9 cellular contexts compared by ENCODE assay signal in genomic region chr13:58587183-58587582, GRCh38.
DNase-seq lines count a peak whose midpoint lies in the region; ATAC-seq and TF ChIP-seq lines count a peak whose summit lies in the region.
"Had no signal": no experiment of that assay in that cellular context is flagged by ENCODE, and none has a peak within 500 bp of the region (broad histone marks: within the 10 kb centered on the region; RNA-seq: fewer than 3 reads in every experiment).

No MANE protein-coding gene starts in this region.

- CTCF ChIA-PET in SK-N-SH (lab: Yijun Ruan, JAX) = no interaction called here

- ATAC-seq in GM18858 (IDR thresholded peaks at IDR 0.05; ENCODE audit: unreplicated experiment) (peak; percentile 99), GM21529 (IDR thresholded peaks at IDR 0.05; ENCODE audit: unreplicated experiment) (peak; percentile 96), HG03159 (IDR thresholded peaks at IDR 0.05; ENCODE audit: unreplicated experiment) (peak; percentile 99), body of pancreas (no peak)

- H3K27ac ChIP-seq in SK-N-SH (ENCODE audit: low read depth in 2 of 2, low read length in 1 of 2) (no peak overlapping the region), body of pancreas (no peak overlapping the region)

- intact Hi-C loops in body of pancreas (cut with DNase I) = no loop called here

- H3K27me3 ChIP-seq in SK-N-SH (ENCODE audit: insufficient read depth) (no peaks in the 10 kb centered on the region), body of pancreas (no peaks in the 10 kb centered on the region)

- H3K4me2 ChIP-seq in SK-N-SH = no peak overlapping the region

- H2AFZ ChIP-seq in SK-N-SH (ENCODE audit: low read depth) = no peak overlapping the region

- H3F3A ChIP-seq in SK-N-SH (replicated peaks; ENCODE audit: insufficient read depth) = no peaks in the 10 kb centered on the region

- no peak for TF ChIP-seq CTCF in SK-N-SH (IDR thresholded peaks at IDR 0.05)
- no peak for TF ChIP-seq CTCF in body of pancreas (IDR thresholded peaks at IDR 0.05)

- no peaks in the 10 kb centered on the region for H3K79me2 ChIP-seq in SK-N-SH (ENCODE audit: insufficient read depth)

- H3K36me3 ChIP-seq in SK-N-SH (replicated peaks in 1 of 2; ENCODE audit: control insufficient read depth in 1 of 2, insufficient read depth in 2 of 2, low read length in 1 of 2) = no peaks in the 10 kb centered on the region
- no peaks in the 10 kb centered on the region for H3K36me3 ChIP-seq in body of pancreas (replicated peaks in 1 of 2; ENCODE audit: insufficient read depth in 1 of 2, low read depth in 2 of 2)

- WGBS in SK-N-SH (ENCODE audit: low lambda C conversion rate) = 26% methylated on average over 2 of the region's 2 CpGs
- 61 to 64% methylated on average over 2 of the region's 2 CpGs for WGBS in body of pancreas, 2 donors

- no peak for TF ChIP-seq RAD21 in SK-N-SH (IDR thresholded peaks at IDR 0.05; ENCODE audit: low read length)

- no peaks in the 10 kb centered on the region for H3K9me2 ChIP-seq in SK-N-SH

- no peak overlapping the region for H3K9ac ChIP-seq in SK-N-SH

- no peak for TF ChIP-seq EP300 in SK-N-SH (IDR thresholded peaks at IDR 0.05; ENCODE audit: borderline replicate concordance in 1 of 2, low read depth in 1 of 2, low read length in 1 of 2)

- no peak for TF ChIP-seq POLR2A in body of pancreas (IDR thresholded peaks at IDR 0.05)

- no peaks in the 10 kb centered on the region; a peak in 1 of 4 replicates for H3K4me1 ChIP-seq in SK-N-SH (ENCODE audit: control insufficient read depth in 1 of 2, insufficient read depth in 2 of 2, low read depth in 1 of 2, low read length in 1 of 2)
- H3K4me1 ChIP-seq in body of pancreas = no peaks in the 10 kb centered on the region

- no peaks in the 10 kb centered on the region for H4K20me1 ChIP-seq in SK-N-SH (ENCODE audit: insufficient read depth)

- H3K9me3 ChIP-seq in SK-N-SH (no peaks in the 10 kb centered on the region), body of pancreas (no peaks in the 10 kb centered on the region)

- peak; percentile 40 for DNase-seq in SIG-M5 (lab: John Stamatoyannopoulos, UW)
- no peak for DNase-seq in SK-N-SH
- DNase-seq in stimulated activated CD8-positive, alpha-beta memory T cell treated with anti-CD3 and anti-CD28 coated beads, Interleukin-4, amount 100 ng/mL, for 48 hours = no peak
- no peak for DNase-seq in activated CD8-positive, alpha-beta memory T cell treated with anti-CD3 and anti-CD28 coated beads, Interleukin-2, amount 50 U/mL, for 4 hours
- no peak for DNase-seq in body of pancreas
- DNase-seq: NCI-H187 treated with DMSO at 0.1 percent for 48 hours had no signal

- H3K4me3 ChIP-seq in SK-N-SH (ENCODE audit: low read depth in 2 of 2, low read length in 1 of 2) (no peak overlapping the region), body of pancreas (no peak overlapping the region)

- POLR2A ChIA-PET in SK-N-SH (lab: Yijun Ruan, JAX) = no interaction called here

TF ChIP-seq in SK-N-SH, 30 proteins besides CTCF, POLR2A, EP300 and RAD21:
- TF ChIP-seq REST (IDR thresholded peaks at IDR 0.05; ENCODE audit: low read depth, low read length) (no peak), FOXM1 (IDR thresholded peaks at IDR 0.05; ENCODE audit: low read depth) (no peak), SIN3A (IDR thresholded peaks at IDR 0.05; ENCODE audit: borderline replicate concordance, low read depth, low read length) (no peak), RFX5 (IDR thresholded peaks at IDR 0.05; ENCODE audit: low read length) (no peak), TAF1 (IDR thresholded peaks at IDR 0.05; ENCODE audit: borderline replicate concordance, low read depth, low read length) (no peak), RCOR1 (IDR thresholded peaks at IDR 0.05; ENCODE audit: low read length) (no peak), SMC3 (IDR thresholded peaks at IDR 0.05; ENCODE audit: low read depth, low read length) (no peak), FOSL2 (IDR thresholded peaks at IDR 0.05; ENCODE audit: borderline replicate concordance, low read depth) (no peak), CHD2 (IDR thresholded peaks at IDR 0.05; ENCODE audit: low read length, partially characterized antibody) (no peak), TCF12 (IDR thresholded peaks at IDR 0.05) (no peak), YY1 (IDR thresholded peaks at IDR 0.05; ENCODE audit: low read depth) (no peak)
